In the genomic region with DNA sequence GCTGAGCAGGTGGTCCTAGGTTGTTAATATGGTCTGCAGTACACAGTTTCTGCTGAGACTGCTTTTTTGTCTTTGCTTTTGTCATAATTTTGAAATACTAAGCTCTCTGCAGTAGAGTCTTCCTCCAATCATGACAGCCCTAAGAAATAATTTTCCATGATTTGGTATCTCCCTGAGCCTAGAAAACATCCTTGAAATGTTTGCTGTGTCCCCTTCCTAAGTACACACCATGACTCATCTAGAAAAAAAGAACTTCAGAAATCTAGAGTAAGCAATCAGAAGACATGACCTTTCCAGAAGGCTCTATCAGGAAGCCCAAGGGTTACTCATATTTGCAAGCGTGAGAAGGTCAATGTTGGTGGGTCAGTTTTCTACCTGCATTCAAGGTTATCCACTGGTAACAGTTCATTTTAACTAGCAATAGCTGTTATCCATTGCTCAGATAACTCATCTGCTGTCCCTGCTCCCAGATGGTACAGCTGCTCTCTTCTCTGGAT, we compare ENCODE assay signal across 12 cellular contexts. TPM values are rescaled to one million over a fixed set of nuclear protein-coding genes. Genes with fewer than 3 reads are reported as not detected.
DNase-seq lines count a peak whose midpoint lies in the region; ATAC-seq, FAIRE-seq and TF ChIP-seq lines count a peak whose summit lies in the region.
"Had no signal": no experiment of that assay in that cellular context is flagged by ENCODE, and none has a peak within 500 bp of the region (broad histone marks: within the 10 kb centered on the region; RNA-seq: fewer than 3 reads in every experiment).

No MANE protein-coding gene starts in this region.

- DNase-seq in Caki2 (ENCODE audit: low read depth) (peak; percentile 77), HS-5 (ENCODE audit: low read depth) (peak; percentile 56), GM12878 (ENCODE audit: low read depth, low spot score) (no peak), NCI-H2196 treated with DMSO at 0.1 percent for 48 hours (lab: John Stamatoyannopoulos, UW; ENCODE audit: unreplicated experiment) (no peak), HUDEP-2 (lab: John Stamatoyannopoulos, UW; ENCODE audit: unreplicated experiment in 76 of 76) (no peak)
- DNase-seq in stimulated activated CD4-positive, alpha-beta T cell treated with anti-CD3 and anti-CD28 coated beads, Interleukin-15, amount 100 ng/mL, for 24 hours, result no peak
- DNase-seq: DND-41, NCI-H446 treated with DMSO at 0.1 percent for 48 hours, Right ventricle myocardium superior had no signal

- in situ Hi-C loops in Caki2 (cut with HindIII; ENCODE audit: low pct_unique_long_range_greater_than_20kb, low sequenced_read_pairs), result no loop called here
- in situ Hi-C loops in GM12878 (cut with MboI), result loop anchor here (5.0 kb wide), 4 partner anchors 80 to 410 kb away; a partner anchor contains a TSS

- TF ChIP-seq EP300 in GM12878 (IDR thresholded peaks at IDR 0.05; ENCODE audit: borderline replicate concordance in 1 of 2, control insufficient read depth in 1 of 2, low read depth in 2 of 2, low read length in 2 of 2), result no peak

- no peak for FAIRE-seq in GM12878 (lab: Jason Lieb, UNC)
- FAIRE-seq: H1 had no signal

- POLR2A ChIA-PET in GM12878 (lab: Charles Lee), result no interaction called here

- H3K9me3 ChIP-seq in GM12878 (replicated peaks; ENCODE audit: control insufficient read depth, insufficient read depth, low read length) (no peaks in the 10 kb centered on the region), mesodermal cell (ENCODE audit: control insufficient read depth, low read length) (no peaks in the 10 kb centered on the region)

- no peak overlapping the region for H3K4me3 ChIP-seq in GM12878
- H3K4me3 ChIP-seq in mesodermal cell (ENCODE audit: extremely low read depth, insufficient read depth, low read length, poor library complexity, severe bottlenecking), result no peak overlapping the region

- intact Hi-C loops in GM12878 (cut with micrococcal nuclease; ENCODE audit: unreplicated experiment), result loop anchor here (5.0 kb wide), 1 partner anchor 485 kb away; a partner anchor contains a TSS

- H3K27me3 ChIP-seq in GM12878 (replicated peaks in 1 of 2; ENCODE audit: control insufficient read depth in 2 of 2, insufficient read depth in 2 of 2, low read length in 1 of 2), result no peaks in the 10 kb centered on the region

- H3K27ac ChIP-seq in GM12878 (ENCODE audit: control insufficient read depth, insufficient read depth) (no peak overlapping the region), mesodermal cell (ENCODE audit: low read depth, low read length, severe bottlenecking) (peak overlapping the region; percentile 36)

- TF ChIP-seq CTCF in GM12878 (IDR thresholded peaks at IDR 0.05 in 2 of 3, conservative IDR thresholded peaks at IDR 0.05 in 1 of 3; ENCODE audit: control insufficient read depth in 2 of 3, extremely low read depth in 1 of 3, insufficient read depth in 1 of 3, low read depth in 3 of 3, low read length in 3 of 3), result no peak

- SMC1A ChIA-PET in GM12878 (lab: Charles Lee; ENCODE audit: uncharacterized antibody, unreplicated experiment), result interaction anchor here (0.6 to 6.6 kb wide), 18 partner anchors 9 to 413 kb away, joined by 3 to 134 read pairs (median 14); a partner anchor contains a TSS

- H3K36me3 ChIP-seq in GM12878 (ENCODE audit: control insufficient read depth in 2 of 2, insufficient read depth in 2 of 2, low read length in 1 of 2), result peaks cover 1 to 12% of the 10 kb centered on the region in 2 experiments; a peak in 2 of 4 replicates
- H3K36me3 ChIP-seq in mesodermal cell (ENCODE audit: control insufficient read depth, insufficient read depth, low read length), result peaks cover 82% of the 10 kb centered on the region

- no peak overlapping the region for H2AFZ ChIP-seq in GM12878 (ENCODE audit: control insufficient read depth, low read depth, low read length)

- no peaks in the 10 kb centered on the region for H4K20me1 ChIP-seq in GM12878 (ENCODE audit: control insufficient read depth, insufficient read depth)

- TF ChIP-seq POLR2A in GM12878 (IDR thresholded peaks at IDR 0.05; ENCODE audit: low read depth, low read length), result no peak

- WGBS in GM12878 (ENCODE audit: insufficient coverage, insufficient replicate concordance, low lambda C conversion rate, missing lambda C conversion rate), result 96% methylated on average over 1 of the region's 1 CpG
- 88 to 100% methylated on average over 1 of the region's 1 CpG for WGBS in mesodermal cell (ENCODE audit: insufficient coverage in 2 of 2), 2 experiments

- RAD21 ChIA-PET in GM12878 (lab: Charles Lee; ENCODE audit: unreplicated experiment), result interaction anchor here (0.8 to 9.9 kb wide), 10 partner anchors 13 to 327 kb away, joined by 3 to 190 read pairs (median 48); a partner anchor contains a TSS

- peaks cover 23% of the 10 kb centered on the region for H3K4me1 ChIP-seq in GM12878 (ENCODE audit: control insufficient read depth, insufficient read depth, low read length)
- H3K4me1 ChIP-seq in mesodermal cell (ENCODE audit: control insufficient read depth, insufficient read depth, low read length, poor library complexity, severe bottlenecking), result peaks cover 6% of the 10 kb centered on the region

- H3K4me2 ChIP-seq in GM12878 (ENCODE audit: control insufficient read depth, insufficient read depth), result no peak overlapping the region

- H3K9ac ChIP-seq in GM12878 (ENCODE audit: control insufficient read depth, insufficient read depth, low read length), result no peak overlapping the region

- peaks cover 32% of the 10 kb centered on the region for H3K79me2 ChIP-seq in GM12878 (ENCODE audit: control insufficient read depth, insufficient read depth, low read length)

- ATAC-seq in GM12878, result no peak
- no peak for ATAC-seq in HG02981 (IDR thresholded peaks at IDR 0.05; ENCODE audit: unreplicated experiment)

- CTCF ChIA-PET in GM12878 (lab: Yijun Ruan, JAX), result interaction anchor here (0.6 to 7.6 kb wide), 16 partner anchors 12 to 441 kb away, joined by 3 to 206 read pairs (median 24); a partner anchor contains a TSS

- TF ChIP-seq RAD21 in GM12878 (IDR thresholded peaks at IDR 0.05; ENCODE audit: insufficient read depth, low read depth, low read length), result no peak

- BruUV-seq in GM12878 (replicated peaks; lab: Mats Ljungman, UMichigan), result no TSS peak

TF ChIP-seq in GM12878, 131 proteins besides CTCF, POLR2A, EP300 and RAD21:
- TF ChIP-seq NFXL1 (IDR thresholded peaks at IDR 0.05; ENCODE audit: borderline replicate concordance) (no peak), BMI1 (IDR thresholded peaks at IDR 0.05; ENCODE audit: borderline replicate concordance) (no peak)
- TF ChIP-seq, protein P1, sequence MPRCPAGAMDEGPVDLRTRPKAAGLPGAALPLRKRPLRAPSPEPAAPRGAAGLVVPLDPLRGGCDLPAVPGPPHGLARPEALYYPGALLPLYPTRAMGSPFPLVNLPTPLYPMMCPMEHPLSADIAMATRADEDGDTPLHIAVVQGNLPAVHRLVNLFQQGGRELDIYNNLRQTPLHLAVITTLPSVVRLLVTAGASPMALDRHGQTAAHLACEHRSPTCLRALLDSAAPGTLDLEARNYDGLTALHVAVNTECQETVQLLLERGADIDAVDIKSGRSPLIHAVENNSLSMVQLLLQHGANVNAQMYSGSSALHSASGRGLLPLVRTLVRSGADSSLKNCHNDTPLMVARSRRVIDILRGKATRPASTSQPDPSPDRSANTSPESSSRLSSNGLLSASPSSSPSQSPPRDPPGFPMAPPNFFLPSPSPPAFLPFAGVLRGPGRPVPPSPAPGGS (IDR thresholded peaks at IDR 0.05; ENCODE audit: borderline replicate concordance, insufficient read depth, low read depth, low read length, poor library complexity, severe bottlenecking), result peak; percentile 55

RNA-seq across cellular contexts. Expression of a gene that starts 16.4 kb away (rescaled TPM):
- 286 and 398 TPM in 2 replicates for total RNA-seq in Caki2 (2014; rRNA removed; shearing (Covaris generic); ENCODE audit: low replicate concordance)
- total RNA-seq in GM12878 (2013; cell fraction: nucleolus; rRNA removed), result 77.8 and 78.3 TPM in 2 replicates
- 248 and 269 TPM in 2 replicates for total RNA-seq in GM12878 (2014; rRNA removed)
- 210 and 218 TPM in 2 replicates for total RNA-seq in GM12878 (2014; rRNA removed; fragmentation: Illumina TruSeq; extraction: Trizol)
- total RNA-seq in GM12878 (2021), result 161 and 169 TPM in 2 replicates
- polyA plus RNA-seq in GM12878 (2011; ENCODE audit: low read depth), result 154 TPM
- 302 and 306 TPM in 2 replicates for polyA plus RNA-seq in GM12878 (2011; rRNA removed)
- polyA plus RNA-seq in GM12878 (2011; cell fraction: cytosol; rRNA removed), result 434 and 580 TPM in 2 replicates
- 112 and 139 TPM in 2 replicates for polyA plus RNA-seq in GM12878 (2011; cell fraction: nucleus; rRNA removed)
- 237 and 253 TPM in 2 replicates for polyA plus RNA-seq in GM12878 (2012)
- 306 and 315 TPM in 2 replicates for polyA plus RNA-seq in GM12878 (2014; fragmentation: Illumina TruSeq; extraction: Trizol)
- 100 to 1,000 TPM; 711 to 920 TPM for polyA plus RNA-seq in GM12878 (2014; fragmentation: Nextera tagmentation; extraction: Ambion mirVana)
- 294 and 324 TPM in 2 replicates for polyA plus RNA-seq in GM12878 (2014; rRNA removed)
- polyA plus RNA-seq in GM12878 (2016; fragmentation: Nextera tagmentation; extraction: Ambion mirVana), result 100 to 1,000 TPM; 604 to 609 TPM
- 104 and 162 TPM in 2 replicates for polyA minus RNA-seq in GM12878 (2011; rRNA and poly(A)+ RNA removed)
- 33.4 and 47.1 TPM in 2 replicates for polyA minus RNA-seq in GM12878 (2011; cell fraction: cytosol; rRNA and poly(A)+ RNA removed)
- 42.2 and 59.7 TPM in 2 replicates for polyA minus RNA-seq in GM12878 (2011; cell fraction: nucleus; rRNA and poly(A)+ RNA removed)
- 318 TPM for polyA plus RNA-seq in mesodermal cell (2013, experiment 1 of 2)
- polyA plus RNA-seq in mesodermal cell (2013, experiment 2 of 2), result 281 TPM

RNA-seq across cellular contexts. Expression of a gene that starts 25.5 kb away (rescaled TPM):
- 7.5 and 19.8 TPM in 2 replicates for total RNA-seq in Caki2 (2014; rRNA removed; shearing (Covaris generic); ENCODE audit: low replicate concordance)
- 21.4 and 23.0 TPM in 2 replicates for total RNA-seq in GM12878 (2013; cell fraction: nucleolus; rRNA removed)
- total RNA-seq in GM12878 (2014; rRNA removed) (4.7 and 5.6 TPM in 2 replicates), GM12878 (2014; rRNA removed; fragmentation: Illumina TruSeq; extraction: Trizol) (4.7 and 5.4 TPM in 2 replicates), GM12878 (2021) (10.2 and 15.1 TPM in 2 replicates)
- 10.5 TPM for polyA plus RNA-seq in GM12878 (2011; ENCODE audit: low read depth)
- polyA plus RNA-seq in GM12878 (2011; rRNA removed) (17.4 and 28.7 TPM in 2 replicates), GM12878 (2014; fragmentation: Illumina TruSeq; extraction: Trizol) (10.6 and 12.9 TPM in 2 replicates), GM12878 (2014; fragmentation: Nextera tagmentation; extraction: Ambion mirVana) (1 to 10 TPM; 7.7 to 7.9 TPM), GM12878 (2014; rRNA removed) (10.5 and 11.5 TPM in 2 replicates), GM12878 (2016; fragmentation: Nextera tagmentation; extraction: Ambion mirVana) (10 to 100 TPM; 12.6 to 14.3 TPM)
- 33.7 and 34.0 TPM in 2 replicates for polyA plus RNA-seq in GM12878 (2011; cell fraction: cytosol; rRNA removed)
- polyA plus RNA-seq in GM12878 (2011; cell fraction: nucleus; rRNA removed), result 19.1 and 31.7 TPM in 2 replicates
- polyA plus RNA-seq in GM12878 (2012), result 10.8 and 15.4 TPM in 2 replicates
- polyA minus RNA-seq in GM12878 (2011; rRNA and poly(A)+ RNA removed), result 25.3 and 34.6 TPM in 2 replicates
- 6.5 and 7.5 TPM in 2 replicates for polyA minus RNA-seq in GM12878 (2011; cell fraction: cytosol; rRNA and poly(A)+ RNA removed)
- 11.6 and 12.0 TPM in 2 replicates for polyA minus RNA-seq in GM12878 (2011; cell fraction: nucleus; rRNA and poly(A)+ RNA removed)
- 22.8 TPM for polyA plus RNA-seq in mesodermal cell (2013, experiment 1 of 2)
- polyA plus RNA-seq in mesodermal cell (2013, experiment 2 of 2), result 20.2 TPM

Comparison
In these comparisons a context has a peak if more than half of its experiments do, and no peak if none do; other contexts are left out.
1. DNase-seq: peak in Caki2 (single experiment) and HS-5 (single experiment); none in GM12878 (single experiment), NCI-H2196 treated with DMSO at 0.1 percent for 48 hours (single experiment), HUDEP-2 (0 of 76) and stimulated activated CD4-positive, alpha-beta T cell treated with anti-CD3 and anti-CD28 coated beads, Interleukin-15, amount 100 ng/mL, for 24 hours (single experiment).